Comparison of ENCODE assay signal across 10 cellular contexts in the genomic region with DNA sequence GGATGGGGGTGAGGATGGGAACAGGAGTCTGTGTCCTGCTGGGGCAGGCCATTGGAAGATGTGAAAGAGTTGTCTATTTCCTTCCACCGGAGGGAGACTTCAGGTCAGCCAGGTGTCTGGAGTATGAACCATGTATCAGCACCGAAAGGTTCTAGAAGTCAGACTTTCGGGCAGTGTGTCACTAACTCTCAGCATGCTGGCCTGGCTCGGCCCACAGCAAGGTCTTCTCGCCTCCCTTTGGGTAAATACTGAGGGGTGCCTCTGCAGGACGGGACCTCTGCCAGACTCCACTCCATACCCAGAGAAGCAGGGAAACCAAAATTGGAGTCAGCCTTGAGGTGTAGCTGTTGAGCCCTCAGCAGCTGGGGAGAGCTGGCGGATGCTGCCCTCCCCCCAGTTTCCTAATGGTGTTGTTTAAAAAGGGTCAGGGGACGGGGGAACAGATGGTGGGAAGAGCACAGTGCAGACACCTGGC. TPM values are rescaled to one million over a fixed set of nuclear protein-coding genes. Genes with fewer than 3 reads are reported as not detected.
DNase-seq lines count a peak whose midpoint lies in the region; ATAC-seq, FAIRE-seq and TF ChIP-seq lines count a peak whose summit lies in the region.
"Had no signal": no experiment of that assay in that cellular context is flagged by ENCODE, and none has a peak within 500 bp of the region (broad histone marks: within the 10 kb centered on the region; RNA-seq: fewer than 3 reads in every experiment).

No MANE protein-coding gene starts in this region.

- H3K4me1 ChIP-seq in GM12878 (ENCODE audit: control insufficient read depth, insufficient read depth, low read length) (peaks cover 41% of the 10 kb centered on the region), skeletal muscle tissue (ENCODE audit: control insufficient read depth in 3 of 3, insufficient read depth in 3 of 3, low read length in 3 of 3) (peaks cover 15 to 23% (median 20%) of the 10 kb centered on the region in 3 donors)
- H3K4me1 ChIP-seq: A549 had no signal

- peak; percentile 3 for TF ChIP-seq POLR2A in GM12878 (IDR thresholded peaks at IDR 0.05; ENCODE audit: low read depth, low read length)

- peak; percentile 27 for FAIRE-seq in GM12878 (lab: Jason Lieb, UNC)
- FAIRE-seq: A549 had no signal

- peak; percentile 18 for ATAC-seq in GM12878

- H3K4me3 ChIP-seq in GM12878 (peak overlapping the region; percentile 78), skeletal muscle tissue (ENCODE audit: low read length in 3 of 3) (peak overlapping the region; percentile 4 to 35 (median 12))
- H3K4me3 ChIP-seq: A549 had no signal

- peaks cover 55% of the 10 kb centered on the region for H3K79me2 ChIP-seq in GM12878 (ENCODE audit: control insufficient read depth, insufficient read depth, low read length)

- peak overlapping the region; percentile 70 for H3K4me2 ChIP-seq in GM12878 (ENCODE audit: control insufficient read depth, insufficient read depth)
- H3K4me2 ChIP-seq: A549 had no signal

- no peaks in the 10 kb centered on the region for H3K27me3 ChIP-seq in GM12878 (replicated peaks in 1 of 2; ENCODE audit: control insufficient read depth in 2 of 2, insufficient read depth in 2 of 2, low read length in 1 of 2)
- peaks cover 13 to 48% (median 16%) of the 10 kb centered on the region in 3 donors for H3K27me3 ChIP-seq in skeletal muscle tissue (ENCODE audit: control insufficient read depth in 3 of 3, insufficient read depth in 3 of 3, low read length in 3 of 3)

- TSS peak; percentile 72 for BruUV-seq in GM12878 (replicated peaks; lab: Mats Ljungman, UMichigan)

- H3K4me1 Mint-ChIP-seq in glutamatergic neuron (ENCODE audit: low read depth, unreplicated experiment), result peaks cover 20% of the 10 kb centered on the region

- H3K9me3 ChIP-seq in GM12878 (replicated peaks; ENCODE audit: control insufficient read depth, insufficient read depth, low read length) (no peaks in the 10 kb centered on the region), skeletal muscle tissue (ENCODE audit: control insufficient read depth in 3 of 3, low read length in 3 of 3) (no peaks in the 10 kb centered on the region)
- H3K9me3 ChIP-seq: A549 had no signal

- peak; percentile 1 for DNase-seq in NCI-H748 (lab: John Stamatoyannopoulos, UW; ENCODE audit: unreplicated experiment)
- no peak for DNase-seq in NCI-H748 treated with DMSO at 0.1 percent for 48 hours (lab: John Stamatoyannopoulos, UW)
- DNase-seq in GM12878 (ENCODE audit: low read depth, low spot score), result no peak
- no peak for DNase-seq in KG1 (lab: John Stamatoyannopoulos, UW)
- no peak for DNase-seq in OCI-M2 (lab: John Stamatoyannopoulos, UW; ENCODE audit: unreplicated experiment)
- DNase-seq in glutamatergic neuron, result no peak
- DNase-seq: T-helper 9 cell had no signal

- no peak overlapping the region for H3K4me3 Mint-ChIP-seq in glutamatergic neuron (ENCODE audit: unreplicated experiment)

- in situ Hi-C loops in GM12878 (cut with MboI), result loop anchor here (5.0 to 25.0 kb wide), 3 partner anchors 135 to 1740 kb away; partner anchors contain the start of gene NUBP1

- TF ChIP-seq EP300 in Ishikawa (IDR thresholded peaks at IDR 0.05; ENCODE audit: borderline replicate concordance) (no peak), GM12878 (IDR thresholded peaks at IDR 0.05; ENCODE audit: borderline replicate concordance in 1 of 2, control insufficient read depth in 1 of 2, low read depth in 2 of 2, low read length in 2 of 2) (no peak)

- WGBS in GM12878 (ENCODE audit: insufficient coverage, insufficient replicate concordance, low lambda C conversion rate, missing lambda C conversion rate), result under 1% methylated on average over 8 of the region's 8 CpGs

- POLR2A ChIA-PET in GM12878 (lab: Charles Lee), result interaction anchor here (0.9 to 6.1 kb wide), 21 partner anchors 10 to 138 kb away, joined by 3 to 133 read pairs (median 5); partner anchors contain the start of genes DEXI and NUBP1

- no peak overlapping the region for H2AFZ ChIP-seq in GM12878 (ENCODE audit: control insufficient read depth, low read depth, low read length)

- peak; percentile 28; the same call in 1 of the 2 replicates for TF ChIP-seq RAD21 in Ishikawa (IDR thresholded peaks at IDR 0.05; ENCODE audit: low read depth)
- TF ChIP-seq RAD21 in GM12878 (IDR thresholded peaks at IDR 0.05; ENCODE audit: insufficient read depth, low read depth, low read length), result 0 out of 2 replicates have a peak, but pooled peaks have one; percentile 41

- TF ChIP-seq CTCF in GM12878 (IDR thresholded peaks at IDR 0.05 in 2 of 3, conservative IDR thresholded peaks at IDR 0.05 in 1 of 3; ENCODE audit: control insufficient read depth in 2 of 3, extremely low read depth in 1 of 3, insufficient read depth in 1 of 3, low read depth in 3 of 3, low read length in 3 of 3), result peak; percentile 17 to 28 (median 19); a peak in 3 of 6 replicates
- TF ChIP-seq CTCF in glutamatergic neuron (IDR thresholded peaks at IDR 0.05; ENCODE audit: partially characterized antibody, unreplicated experiment), result no peak

- H3K36me3 ChIP-seq in GM12878 (ENCODE audit: control insufficient read depth in 2 of 2, insufficient read depth in 2 of 2, low read length in 1 of 2), result no peaks in the 10 kb centered on the region
- no peaks in the 10 kb centered on the region for H3K36me3 ChIP-seq in skeletal muscle tissue (ENCODE audit: control insufficient read depth in 3 of 3, insufficient read depth in 3 of 3, low read length in 3 of 3)

- no peak overlapping the region for H3K27ac Mint-ChIP-seq in glutamatergic neuron (ENCODE audit: unreplicated experiment)

- H3K9ac ChIP-seq in GM12878 (ENCODE audit: control insufficient read depth, insufficient read depth, low read length), result peak overlapping the region; percentile 85
- H3K9ac ChIP-seq in skeletal muscle tissue (ENCODE audit: low read depth in 1 of 3, low read length in 3 of 3), result no peak overlapping the region

- peaks cover 9% of the 10 kb centered on the region for H3K27me3 Mint-ChIP-seq in glutamatergic neuron (ENCODE audit: unreplicated experiment)

- SMC1A ChIA-PET in GM12878 (lab: Charles Lee; ENCODE audit: uncharacterized antibody, unreplicated experiment), result interaction anchor here (0.7 to 5.9 kb wide), 35 partner anchors 10 to 363 kb away, joined by 3 to 133 read pairs (median 10); partner anchors contain the start of genes DEXI and NUBP1

- peaks cover 5% of the 10 kb centered on the region for H3K36me3 Mint-ChIP-seq in glutamatergic neuron (ENCODE audit: unreplicated experiment)

- RAD21 ChIA-PET in GM12878 (lab: Charles Lee; ENCODE audit: unreplicated experiment), result interaction anchor here (0.9 to 6.3 kb wide), 28 partner anchors 9 to 564 kb away, joined by 3 to 142 read pairs (median 14); partner anchors contain the start of genes CLEC16A, DEXI and NUBP1

- H4K20me1 ChIP-seq in GM12878 (ENCODE audit: control insufficient read depth, insufficient read depth), result no peaks in the 10 kb centered on the region

- intact Hi-C loops in GM12878 (cut with micrococcal nuclease; ENCODE audit: unreplicated experiment), result loop anchor here (1.0 to 2.0 kb wide), 4 partner anchors 9 to 139 kb away; no protein-coding TSS in a partner anchor

- peak overlapping the region; percentile 94 for H3K27ac ChIP-seq in GM12878 (ENCODE audit: control insufficient read depth, insufficient read depth)
- no peak overlapping the region for H3K27ac ChIP-seq in skeletal muscle tissue (ENCODE audit: low read depth, low read length)
- H3K27ac ChIP-seq: A549 had no signal

- CTCF ChIA-PET in GM12878 (lab: Yijun Ruan, JAX), result interaction anchor here (0.6 to 6.3 kb wide), 29 partner anchors 8 to 141 kb away, joined by 3 to 91 read pairs (median 7); no protein-coding TSS in a partner anchor

- H3K9me3 Mint-ChIP-seq in glutamatergic neuron (ENCODE audit: unreplicated experiment), result peaks cover 2% of the 10 kb centered on the region

TF ChIP-seq in Ishikawa, 13 proteins besides CTCF, POLR2A, EP300 and RAD21 (continues in another document):
- TF ChIP-seq CEBPB (IDR thresholded peaks at IDR 0.05), result no peak

RNA-seq across cellular contexts. Expression of gene CIITA, which starts 0.5 kb away (rescaled TPM):
- total RNA-seq in GM12878 (2013; cell fraction: nucleolus; rRNA removed), result 733 and 778 TPM in 2 replicates
- total RNA-seq in GM12878 (2014; rRNA removed) (49.6 and 51.4 TPM in 2 replicates), GM12878 (2014; rRNA removed; fragmentation: Illumina TruSeq; extraction: Trizol) (31.0 and 37.4 TPM in 2 replicates), GM12878 (2021) (84.6 and 95.8 TPM in 2 replicates), skeletal muscle tissue (1.0 TPM), glutamatergic neuron (ENCODE audit: unreplicated experiment) (0.69 TPM)
- 32.4 TPM for polyA plus RNA-seq in GM12878 (2011; ENCODE audit: low read depth)
- polyA plus RNA-seq in GM12878 (2011; rRNA removed) (139 and 145 TPM in 2 replicates), GM12878 (2014; fragmentation: Illumina TruSeq; extraction: Trizol) (35.7 and 51.1 TPM in 2 replicates), GM12878 (2014; fragmentation: Nextera tagmentation; extraction: Ambion mirVana) (10 to 100 TPM; 11.5 to 12.5 TPM), GM12878 (2014; rRNA removed) (74.5 and 82.5 TPM in 2 replicates), GM12878 (2016; fragmentation: Nextera tagmentation; extraction: Ambion mirVana) (10 to 100 TPM; 45.3 to 48.2 TPM)
- 85.3 and 89.0 TPM in 2 replicates for polyA plus RNA-seq in GM12878 (2011; cell fraction: cytosol; rRNA removed)
- 371 and 391 TPM in 2 replicates for polyA plus RNA-seq in GM12878 (2011; cell fraction: nucleus; rRNA removed)
- 50.3 and 56.0 TPM in 2 replicates for polyA plus RNA-seq in GM12878 (2012)
- polyA minus RNA-seq in GM12878 (2011; rRNA and poly(A)+ RNA removed), result 158 and 163 TPM in 2 replicates
- polyA minus RNA-seq in GM12878 (2011; cell fraction: cytosol; rRNA and poly(A)+ RNA removed), result 30.1 and 45.4 TPM in 2 replicates
- polyA minus RNA-seq in GM12878 (2011; cell fraction: nucleus; rRNA and poly(A)+ RNA removed), result 156 and 242 TPM in 2 replicates

RNA-seq across cellular contexts. Expression of gene TVP23A, which starts 58.9 kb away (rescaled TPM):
- 10.6 and 11.7 TPM in 2 replicates for total RNA-seq in GM12878 (2013; cell fraction: nucleolus; rRNA removed)
- total RNA-seq in GM12878 (2014; rRNA removed) (1.1 and 1.9 TPM in 2 replicates), GM12878 (2014; rRNA removed; fragmentation: Illumina TruSeq; extraction: Trizol) (1.5 and 1.7 TPM in 2 replicates), GM12878 (2021) (1.6 and 1.7 TPM in 2 replicates), skeletal muscle tissue (2.6 TPM), glutamatergic neuron (ENCODE audit: unreplicated experiment) (8.4 TPM)
- 3.2 TPM for polyA plus RNA-seq in GM12878 (2011; ENCODE audit: low read depth)
- polyA plus RNA-seq in GM12878 (2011; rRNA removed) (2.6 and 2.8 TPM in 2 replicates), GM12878 (2014; fragmentation: Illumina TruSeq; extraction: Trizol) (1.9 and 2.8 TPM in 2 replicates), GM12878 (2014; fragmentation: Nextera tagmentation; extraction: Ambion mirVana) (1 to 10 TPM; 4.6 to 6.4 TPM), GM12878 (2014; rRNA removed) (1.4 and 1.8 TPM in 2 replicates), GM12878 (2016; fragmentation: Nextera tagmentation; extraction: Ambion mirVana) (1 to 10 TPM; 3.4 to 3.6 TPM)
- polyA plus RNA-seq in GM12878 (2011; cell fraction: cytosol; rRNA removed), result 1.2 and 1.6 TPM in 2 replicates
- polyA plus RNA-seq in GM12878 (2011; cell fraction: nucleus; rRNA removed), result 1.2 and 1.8 TPM in 2 replicates
- polyA plus RNA-seq in GM12878 (2012), result 6.8 and 7.4 TPM in 2 replicates
- 0.88 and 1.5 TPM in 2 replicates for polyA minus RNA-seq in GM12878 (2011; rRNA and poly(A)+ RNA removed)
- polyA minus RNA-seq in GM12878 (2011; cell fraction: cytosol; rRNA and poly(A)+ RNA removed), result 0.94 TPM in 1 of 2 replicates, not detected in the other
- polyA minus RNA-seq in GM12878 (2011; cell fraction: nucleus; rRNA and poly(A)+ RNA removed), result 0.57 and 0.60 TPM in 2 replicates

Comparison
In these comparisons a context has a peak if more than half of its experiments do, and no peak if none do; other contexts are left out.
1. RNA of gene CIITA, which starts 0.5 kb away (total RNA-seq): 31.0 to 778 TPM in GM12878; 1.0 TPM in skeletal muscle tissue (single experiment) and 0.69 TPM in glutamatergic neuron (single experiment); every median in the first group is over 10 times any median in the second.